In the genomic region with DNA sequence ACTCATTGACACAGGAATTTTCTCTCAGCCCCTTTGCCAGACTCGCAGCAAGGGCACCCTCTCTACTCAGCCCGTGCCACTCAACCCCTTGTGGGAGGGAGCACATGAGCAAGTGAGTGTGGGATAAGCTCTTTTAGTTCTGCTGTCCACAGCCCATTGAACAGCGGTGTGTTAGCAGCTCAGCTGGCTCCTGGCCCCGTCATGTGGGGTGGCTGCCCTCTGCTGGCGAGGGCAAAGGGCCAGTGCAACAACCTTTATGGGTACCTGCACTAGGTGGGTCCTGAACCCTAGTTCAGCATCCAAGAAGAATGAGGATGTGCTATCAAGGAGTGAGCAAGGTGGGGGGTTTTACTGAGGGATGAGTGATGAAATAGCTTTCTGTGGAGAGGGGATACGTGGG, we compare ENCODE assay signal across 8 cellular contexts.
A peak's percentile ranks its signal among the peaks of the same experiment; 100 is the strongest.
DNase-seq lines count a peak whose midpoint lies in the region; ATAC-seq, FAIRE-seq and TF ChIP-seq lines count a peak whose summit lies in the region.

No MANE protein-coding gene starts in this region.

- no peaks in the 10 kb centered on the region for H3K27me3 ChIP-seq in sigmoid colon

- FAIRE-seq in D721Med (lab: Jason Lieb, UNC) = no peak

- no peak for DNase-seq in D721Med (ENCODE audit: insufficient read length, low spot score)
- DNase-seq in Jurkat, Clone E6-1 (ENCODE audit: low read depth, low spot score) = peak; percentile 6
- peak; percentile 1 to 6 for DNase-seq in activated CD4-positive, alpha-beta T cell treated with anti-CD3 and anti-CD28 coated beads for 4 hours
- DNase-seq in fibroblast of villous mesenchyme (ENCODE audit: low read depth) = peak; percentile 19
- peak; percentile 12 to 18 for DNase-seq in stimulated activated CD4-positive, alpha-beta T cell treated with anti-CD3 and anti-CD28 coated beads, Interleukin-4, amount 100 ng/mL, for 48 hours (ENCODE audit: low read depth in 2 of 2)
- no peak for DNase-seq in sigmoid colon

- H3K9me3 ChIP-seq in sigmoid colon = no peaks in the 10 kb centered on the region

- intact Hi-C loops in sigmoid colon (cut with DNase I) = no loop called here

- H3K4me1 ChIP-seq in sigmoid colon = no peaks in the 10 kb centered on the region

- H3K36me3 ChIP-seq in sigmoid colon = no peaks in the 10 kb centered on the region

- TF ChIP-seq CTCF in D721Med (IDR thresholded peaks at IDR 0.05; ENCODE audit: insufficient read depth, missing control alignments) (peak; percentile 42), fibroblast of villous mesenchyme (IDR thresholded peaks at IDR 0.05; ENCODE audit: insufficient read depth, low read depth, low read length) (peak; percentile 41), sigmoid colon (IDR thresholded peaks at IDR 0.05) (peak in 1 of 4 experiments; percentile 6)

- no peak overlapping the region for H3K27ac ChIP-seq in sigmoid colon

- no peak overlapping the region for H3K4me3 ChIP-seq in Jurkat, Clone E6-1 (ENCODE audit: low read length)
- H3K4me3 ChIP-seq in fibroblast of villous mesenchyme (ENCODE audit: low read depth, low read length) = no peak overlapping the region
- no peak overlapping the region for H3K4me3 ChIP-seq in sigmoid colon

- 20 to 47% methylated on average over 6 of the region's 6 CpGs for WGBS in sigmoid colon, 2 donors

- ATAC-seq in GM18907 (IDR thresholded peaks at IDR 0.05; ENCODE audit: unreplicated experiment) (no peak), GM21576 (IDR thresholded peaks at IDR 0.05; ENCODE audit: unreplicated experiment) (no peak)

- TF ChIP-seq EP300 in sigmoid colon (IDR thresholded peaks at IDR 0.05) = no peak

- TF ChIP-seq POLR2A in sigmoid colon (IDR thresholded peaks at IDR 0.05) = no peak

Comparison
In these comparisons a context has a peak if more than half of its experiments do, and no peak if none do; other contexts are left out.
1. DNase-seq: peak in Jurkat, Clone E6-1 (single experiment), activated CD4-positive, alpha-beta T cell treated with anti-CD3 and anti-CD28 coated beads for 4 hours (2 of 2), fibroblast of villous mesenchyme (single experiment) and stimulated activated CD4-positive, alpha-beta T cell treated with anti-CD3 and anti-CD28 coated beads, Interleukin-4, amount 100 ng/mL, for 48 hours (2 of 2); none in D721Med (single experiment) and sigmoid colon (single experiment).